ENCODE assay signal across 21 cellular contexts in the genomic region with DNA sequence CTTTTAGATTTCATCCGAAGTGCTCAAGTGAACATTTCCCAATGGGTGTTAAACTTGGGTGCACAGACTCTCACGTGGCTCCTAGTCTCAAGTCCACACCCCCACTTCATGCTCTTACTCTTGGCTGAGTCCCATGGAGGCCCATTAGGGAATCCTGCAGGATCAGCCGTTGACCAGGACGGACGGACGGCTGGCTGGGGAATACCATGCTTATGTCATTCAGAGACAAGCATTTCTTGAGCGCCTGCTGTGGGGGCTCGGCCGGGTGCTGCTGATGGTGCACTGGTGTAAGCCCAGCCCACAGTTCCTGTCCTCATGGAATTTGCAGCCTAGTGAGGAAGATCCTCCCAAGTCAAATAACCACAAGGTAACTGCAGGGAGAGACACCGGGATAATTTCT. TPM values are rescaled to one million over a fixed set of nuclear protein-coding genes. Genes with fewer than 3 reads are reported as not detected.
DNase-seq lines count a peak whose midpoint lies in the region; ATAC-seq and TF ChIP-seq lines count a peak whose summit lies in the region.
"Had no signal": no experiment of that assay in that cellular context is flagged by ENCODE, and none has a peak within 500 bp of the region (broad histone marks: within the 10 kb centered on the region; RNA-seq: fewer than 3 reads in every experiment).

No MANE protein-coding gene starts in this region.

- H3K4me1 Mint-ChIP-seq in glutamatergic neuron (ENCODE audit: low read depth, unreplicated experiment) = peaks cover 18% of the 10 kb centered on the region
- H3K4me1 Mint-ChIP-seq: B cell had no signal

- no peaks in the 10 kb centered on the region for H3K36me3 Mint-ChIP-seq in glutamatergic neuron (ENCODE audit: unreplicated experiment)

- H3K9me3 Mint-ChIP-seq in glutamatergic neuron (ENCODE audit: unreplicated experiment) = peaks cover 2% of the 10 kb centered on the region
- H3K9me3 Mint-ChIP-seq: CD4-positive, alpha-beta T cell had no signal

- ATAC-seq in psoas muscle = no peak
- ATAC-seq in GM18520 (IDR thresholded peaks at IDR 0.05; ENCODE audit: unreplicated experiment) = no peak
- ATAC-seq in GM19324 (IDR thresholded peaks at IDR 0.05; ENCODE audit: low FRiP score, unreplicated experiment) = no peak
- ATAC-seq: HCT116 had no signal

- H3K27me3 Mint-ChIP-seq in glutamatergic neuron (ENCODE audit: unreplicated experiment) = peaks cover 4% of the 10 kb centered on the region
- H3K27me3 Mint-ChIP-seq: B cell; CD4-positive, alpha-beta T cell had no signal

- no peak overlapping the region for H3K4me3 ChIP-seq in psoas muscle
- H3K4me3 ChIP-seq: GM23248, SJSA1 had no signal

- H3K27me3 ChIP-seq in psoas muscle (ENCODE audit: insufficient read depth in 3 of 3, low read length in 2 of 3) = no peaks in the 10 kb centered on the region
- H3K27me3 ChIP-seq: SJSA1 had no signal

- POLR2A ChIA-PET in RWPE1 (lab: Yijun Ruan, JAX; ENCODE audit: low non-redundant PET) = no interaction called here

- 64 to 80% (median 68%) methylated on average over 10 of the region's 10 CpGs for WGBS in psoas muscle, 3 donors

- CTCF ChIA-PET in RWPE1 (lab: Yijun Ruan, JAX) = no interaction called here

- H3K27ac ChIP-seq in RWPE1 (peak overlapping the region; percentile 80), psoas muscle (peak overlapping the region; percentile 86)
- H3K27ac ChIP-seq: 22Rv1, GM23248, HL-60, SJSA1 had no signal

- peak overlapping the region; percentile 39 for H3K4me3 Mint-ChIP-seq in glutamatergic neuron (ENCODE audit: unreplicated experiment)
- H3K4me3 Mint-ChIP-seq: B cell; CD4-positive, alpha-beta T cell had no signal

- intact Hi-C loops in psoas muscle (cut with DNase I) = no loop called here

- DNase-seq in NCI-H82 (lab: John Stamatoyannopoulos, UW) (peak; percentile 35), NCI-H82 treated with DMSO at 0.1 percent for 48 hours (lab: John Stamatoyannopoulos, UW; ENCODE audit: unreplicated experiment) (no peak), RWPE1 (ENCODE audit: low spot score) (no peak), glutamatergic neuron (no peak), psoas muscle (no peak), SHP77 (lab: John Stamatoyannopoulos, UW) (no peak)
- DNase-seq: CD4-positive, alpha-beta T cell; GM23248; NCI-H1105 treated with DMSO at 0.1 percent for 48 hours; NCI-H1694 treated with DMSO at 0.1 percent for 48 hours; NCI-H2107; NCI-H345; NCI-H69; RPMI8226 had no signal

- H3K9me3 ChIP-seq in psoas muscle = no peaks in the 10 kb centered on the region
- H3K9me3 ChIP-seq: SJSA1 had no signal

- peaks cover 3 to 24% of the 10 kb centered on the region in 2 donors for H3K36me3 ChIP-seq in psoas muscle (ENCODE audit: insufficient read depth in 1 of 2, low read depth in 1 of 2)

- TF ChIP-seq CTCF in RWPE1 (conservative IDR thresholded peaks at IDR 0.05; ENCODE audit: low read depth) = no peak
- no peak for TF ChIP-seq CTCF in glutamatergic neuron (IDR thresholded peaks at IDR 0.05; ENCODE audit: partially characterized antibody, unreplicated experiment)
- no peak for TF ChIP-seq CTCF in psoas muscle (IDR thresholded peaks at IDR 0.05)

- H3K27ac Mint-ChIP-seq in glutamatergic neuron (ENCODE audit: unreplicated experiment) = peak overlapping the region; percentile 70
- H3K27ac Mint-ChIP-seq: B cell; CD4-positive, alpha-beta T cell had no signal

- peaks cover 27% of the 10 kb centered on the region for H3K4me1 ChIP-seq in psoas muscle

RNA-seq across cellular contexts. Expression of gene PITRM1, which starts 44.7 kb away (rescaled TPM):
- 65.8 TPM for total RNA-seq in glutamatergic neuron (ENCODE audit: unreplicated experiment)
- total RNA-seq in psoas muscle = 100 to 1,000 TPM in 2 of 4 donors, 10 to 100 TPM in 2; 74.5 to 112 (median 94.2) TPM
- polyA plus RNA-seq in psoas muscle = 10 to 100 TPM; 51.0 to 79.3 (median 68.3) TPM
